10 cellular contexts compared by ENCODE assay signal in the genomic region with DNA sequence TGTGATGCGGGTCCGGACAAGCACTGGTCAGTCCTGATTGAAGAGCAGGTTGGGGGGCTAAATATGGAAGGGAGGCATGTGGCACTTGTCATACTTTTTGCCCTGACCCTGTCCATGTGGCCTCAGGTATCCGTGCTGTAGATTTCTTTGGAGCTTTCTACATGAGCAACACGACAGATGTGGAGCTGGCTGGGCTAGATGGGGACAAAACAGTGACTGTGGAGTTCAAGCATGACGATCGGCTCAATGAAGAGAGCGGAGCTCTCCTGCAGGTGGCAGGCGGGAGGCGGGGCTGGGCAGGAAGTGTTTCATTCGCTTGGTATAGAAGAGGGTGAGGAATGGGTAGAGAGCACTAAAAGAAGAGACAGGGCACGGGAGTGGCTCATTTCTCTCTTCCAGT.
DNase-seq lines count a peak whose midpoint lies in the region; ATAC-seq and TF ChIP-seq lines count a peak whose summit lies in the region.
"Had no signal": no experiment of that assay in that cellular context is flagged by ENCODE, and none has a peak within 500 bp of the region (broad histone marks: within the 10 kb centered on the region; RNA-seq: fewer than 3 reads in every experiment).

No MANE protein-coding gene starts in this region.

- H3K4me1 Mint-ChIP-seq in activated naive CD4-positive, alpha-beta T cell treated with anti-CD3 and anti-CD28 coated beads, Interleukin-2, amount 50 U/mL, for 24 hours = peaks cover 42% of the 10 kb centered on the region

- no peak overlapping the region; the same call in 1 of the 2 replicates for H3K27ac ChIP-seq in WERI-Rb-1
- H3K27ac ChIP-seq: epithelial cell of prostate had no signal

- H3K27ac Mint-ChIP-seq in activated naive CD4-positive, alpha-beta T cell treated with anti-CD3 and anti-CD28 coated beads, Interleukin-2, amount 50 U/mL, for 24 hours = peak overlapping the region; percentile 12

- no peak for ATAC-seq in HG03175 (IDR thresholded peaks at IDR 0.05; ENCODE audit: unreplicated experiment)

- no peak overlapping the region for H3K4me3 Mint-ChIP-seq in activated naive CD4-positive, alpha-beta T cell treated with anti-CD3 and anti-CD28 coated beads, Interleukin-2, amount 50 U/mL, for 24 hours

- DNase-seq in T-helper 9 cell (peak; percentile 54), DMS 273 treated with DMSO at 0.1 percent for 48 hours (lab: John Stamatoyannopoulos, UW) (no peak), WERI-Rb-1 (no peak), NCI-H1092 (lab: John Stamatoyannopoulos, UW) (no peak)
- DNase-seq in stimulated activated CD4-positive, alpha-beta T cell treated with anti-CD3 and anti-CD28 coated beads, Interleukin-1b, Interleukin-23, amount 100 ng/mL, for 24 hours (ENCODE audit: low read depth in 4 of 4, low spot score in 1 of 4) = peak in 3 of 4 experiments; percentile 37 to 41 (median 38)
- DNase-seq: MM.1S had no signal

- H3K27me3 ChIP-seq in WERI-Rb-1 (ENCODE audit: insufficient read depth, low read depth, severe bottlenecking) = no peaks in the 10 kb centered on the region

- peaks cover 28% of the 10 kb centered on the region for H3K36me3 Mint-ChIP-seq in activated naive CD4-positive, alpha-beta T cell treated with anti-CD3 and anti-CD28 coated beads, Interleukin-2, amount 50 U/mL, for 24 hours

- no peaks in the 10 kb centered on the region for H3K9me3 ChIP-seq in WERI-Rb-1 (ENCODE audit: severe bottlenecking)

- peaks cover 73% of the 10 kb centered on the region for H3K36me3 ChIP-seq in WERI-Rb-1

- no peak overlapping the region for H3K4me3 ChIP-seq in WERI-Rb-1 (ENCODE audit: low read depth, low read length)

- H3K9me3 Mint-ChIP-seq in activated naive CD4-positive, alpha-beta T cell treated with anti-CD3 and anti-CD28 coated beads, Interleukin-2, amount 50 U/mL, for 24 hours = no peaks in the 10 kb centered on the region

- H3K27me3 Mint-ChIP-seq in activated naive CD4-positive, alpha-beta T cell treated with anti-CD3 and anti-CD28 coated beads, Interleukin-2, amount 50 U/mL, for 24 hours = no peaks in the 10 kb centered on the region

- TF ChIP-seq CTCF in GM12873 (IDR thresholded peaks at IDR 0.05; ENCODE audit: insufficient read depth, low read depth, low read length, missing control alignments) = peak; percentile 45
- TF ChIP-seq CTCF in WERI-Rb-1 (IDR thresholded peaks at IDR 0.05; ENCODE audit: low read depth, low read length) = no peak

Comparison
In these comparisons a context has a peak if more than half of its experiments do, and no peak if none do; other contexts are left out.
1. DNase-seq: peak in T-helper 9 cell (single experiment) and stimulated activated CD4-positive, alpha-beta T cell treated with anti-CD3 and anti-CD28 coated beads, Interleukin-1b, Interleukin-23, amount 100 ng/mL, for 24 hours (3 of 4); none in DMS 273 treated with DMSO at 0.1 percent for 48 hours (single experiment), WERI-Rb-1 (single experiment) and NCI-H1092 (single experiment).